10 cellular contexts compared by ENCODE assay signal in the genomic region with DNA sequence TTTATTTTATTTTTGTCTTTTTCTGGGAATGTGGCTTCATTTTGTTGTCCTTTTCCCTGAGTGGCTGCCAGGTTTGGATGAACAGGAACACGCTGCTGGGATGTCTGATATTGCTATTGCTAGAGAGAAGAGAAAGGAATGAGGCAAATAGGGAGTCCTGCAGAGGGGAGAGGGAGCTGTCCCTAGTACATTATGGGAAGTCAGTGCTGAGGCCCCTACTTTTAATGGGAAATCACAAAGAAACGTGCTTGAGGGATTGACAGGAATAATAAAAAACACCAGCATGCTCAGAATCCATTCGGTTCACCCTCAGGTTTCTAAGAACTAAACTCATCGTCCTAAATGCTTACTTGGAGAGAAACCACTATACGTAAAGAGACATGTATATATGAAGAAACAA.
"Had no signal": no experiment of that assay in that cellular context is flagged by ENCODE, and none has a peak within 500 bp of the region (broad histone marks: within the 10 kb centered on the region; RNA-seq: fewer than 3 reads in every experiment).

No MANE protein-coding gene starts in this region.

- H3K4me2 ChIP-seq: KMS-11 had no signal

- H3K27ac ChIP-seq: HL-60, KMS-11 had no signal

- ATAC-seq: HCT116, HepG2, K562 had no signal

- H3K36me3 ChIP-seq: HAP-1 had no signal

- H3K4me3 Mint-ChIP-seq: IgD-negative memory B cell had no signal

- DNase-seq: GOT3, H7, Karpas-422 had no signal

- H3K4me1 Mint-ChIP-seq: IgD-negative memory B cell had no signal

- H3K9me3 ChIP-seq: HAP-1 had no signal

- H3K4me3 ChIP-seq: HAP-1, K562 had no signal

- H3K27ac Mint-ChIP-seq: IgD-negative memory B cell had no signal

- H3K4me1 ChIP-seq: HAP-1 had no signal

- H3K9ac ChIP-seq: KMS-11 had no signal
